Comparison of ENCODE assay signal across 8 cellular contexts in the genomic region with DNA sequence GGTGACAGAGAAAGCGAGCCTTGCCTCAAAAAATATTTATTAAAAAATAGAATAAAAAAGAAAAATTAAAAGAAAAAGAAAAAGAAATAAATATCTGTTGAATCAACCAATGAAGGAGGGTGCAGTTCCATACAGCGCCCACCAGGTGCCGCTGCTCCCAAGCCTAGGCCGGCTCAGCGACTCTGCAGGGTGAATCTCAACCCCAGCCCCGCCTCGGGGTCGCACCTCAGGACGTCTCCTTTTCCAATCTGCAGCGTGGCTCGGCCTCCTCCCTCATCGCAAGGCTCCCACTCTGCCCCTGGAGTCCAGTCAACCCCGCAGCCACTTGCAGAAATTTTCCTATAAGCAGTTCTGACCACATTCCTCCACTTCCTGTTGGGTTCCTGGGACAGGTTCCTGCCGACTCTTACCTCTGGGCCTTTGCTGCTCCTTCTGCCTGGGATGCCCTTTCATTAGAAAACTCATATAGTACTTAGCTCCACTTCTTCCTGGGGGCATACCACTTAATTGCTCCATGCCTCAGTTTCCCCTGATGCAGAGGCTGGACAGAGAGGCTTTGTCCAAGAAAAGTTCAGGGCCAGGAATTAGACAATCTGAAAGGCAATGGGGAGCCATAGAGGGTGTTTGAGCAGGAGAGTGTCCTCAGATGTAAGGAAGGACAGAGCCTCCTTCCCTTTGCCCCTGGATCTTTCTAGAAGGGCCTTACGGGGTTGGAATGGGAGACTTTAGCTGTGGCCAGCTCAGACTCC. TPM values are rescaled to one million over a fixed set of nuclear protein-coding genes. Genes with fewer than 3 reads are reported as not detected.
DNase-seq lines count a peak whose midpoint lies in the region; ATAC-seq, FAIRE-seq and TF ChIP-seq lines count a peak whose summit lies in the region.

No MANE protein-coding gene starts in this region.

- no peak for TF ChIP-seq POLR2A in GM12892 (IDR thresholded peaks at IDR 0.05; ENCODE audit: low read depth, low read length)
- TF ChIP-seq POLR2A in erythroblast (IDR thresholded peaks at IDR 0.05; ENCODE audit: low read length) = no peak

- H3K9ac ChIP-seq in subcutaneous abdominal adipose tissue (ENCODE audit: low read length in 5 of 5) = no peak overlapping the region

- no peak for ATAC-seq in HG03039 (IDR thresholded peaks at IDR 0.05; ENCODE audit: unreplicated experiment)

- no peaks in the 10 kb centered on the region for H3K9me3 Mint-ChIP-seq in nephron

- H3K27me3 ChIP-seq in subcutaneous abdominal adipose tissue (ENCODE audit: control insufficient read depth in 5 of 5, insufficient read depth in 4 of 5, low read length in 5 of 5) = peaks cover 3 to 26% (median 23%) of the 10 kb centered on the region in 5 donors

- H3K27me3 Mint-ChIP-seq in nephron (ENCODE audit: low read depth) = peaks cover 34% of the 10 kb centered on the region

- peak overlapping the region in 4 of 5 donors; percentile 22 to 47 (median 38) for H3K4me3 ChIP-seq in subcutaneous abdominal adipose tissue (ENCODE audit: low read depth in 1 of 5, low read length in 5 of 5)

- no peak for FAIRE-seq in GM12892 (lab: Jason Lieb, UNC)

- peak overlapping the region in 1 of 3 experiments; percentile 40 for H3K4me3 Mint-ChIP-seq in nephron

- H3K27ac ChIP-seq in 22Rv1 (no peak overlapping the region), subcutaneous abdominal adipose tissue (ENCODE audit: low read depth, low read length) (no peak overlapping the region)

- TF ChIP-seq CTCF in 22Rv1 (IDR thresholded peaks at IDR 0.05) (peak; percentile 97), nephron (IDR thresholded peaks at IDR 0.05; ENCODE audit: unreplicated experiment in 3 of 3) (peak; percentile 99)

- no peaks in the 10 kb centered on the region for H3K36me3 Mint-ChIP-seq in nephron (ENCODE audit: low read depth)

- H3K4me1 ChIP-seq in subcutaneous abdominal adipose tissue (ENCODE audit: control insufficient read depth in 5 of 5, insufficient read depth in 5 of 5, low read length in 5 of 5) = peaks cover 0 to 6% (median 4%) of the 10 kb centered on the region in 5 donors

- H3K9me3 ChIP-seq in subcutaneous abdominal adipose tissue (ENCODE audit: control insufficient read depth in 5 of 5, low read length in 5 of 5) = no peaks in the 10 kb centered on the region

- no peak overlapping the region for H3K27ac Mint-ChIP-seq in nephron

- no peaks in the 10 kb centered on the region for H3K4me1 Mint-ChIP-seq in nephron

- DNase-seq in GM12892 (ENCODE audit: insufficient read length) (peak; percentile 70), NOMO-1 treated with dmso at 0.1 percent for 144 hours (lab: John Stamatoyannopoulos, UW; ENCODE audit: unreplicated experiment) (peak; percentile 61), erythroblast (lab: John Stamatoyannopoulos, UW) (peak; percentile 50 to 72)
- peak; percentile 90 for DNase-seq in activated CD8-positive, alpha-beta memory T cell treated with anti-CD3 and anti-CD28 coated beads, Interleukin-2, amount 50 U/mL, for 48 hours

- H3K36me3 ChIP-seq in subcutaneous abdominal adipose tissue (ENCODE audit: control insufficient read depth in 5 of 5, insufficient read depth in 5 of 5, low read length in 5 of 5) = no peaks in the 10 kb centered on the region

RNA-seq across cellular contexts. Expression of a gene that starts 24.3 kb away (rescaled TPM):
- not detected for polyA plus RNA-seq in GM12892 (2012; ENCODE audit: missing spikeins)

RNA-seq across cellular contexts. Expression of a gene that starts 43.8 kb away (rescaled TPM):
- polyA plus RNA-seq in GM12892 (2012; ENCODE audit: missing spikeins) = not detected

RNA-seq across cellular contexts. Expression of a gene that starts 44.2 kb away (rescaled TPM):
- 0.64 TPM for polyA plus RNA-seq in GM12892 (2012; ENCODE audit: missing spikeins)
